ENCODE assay signal across 20 cellular contexts in the genomic region with DNA sequence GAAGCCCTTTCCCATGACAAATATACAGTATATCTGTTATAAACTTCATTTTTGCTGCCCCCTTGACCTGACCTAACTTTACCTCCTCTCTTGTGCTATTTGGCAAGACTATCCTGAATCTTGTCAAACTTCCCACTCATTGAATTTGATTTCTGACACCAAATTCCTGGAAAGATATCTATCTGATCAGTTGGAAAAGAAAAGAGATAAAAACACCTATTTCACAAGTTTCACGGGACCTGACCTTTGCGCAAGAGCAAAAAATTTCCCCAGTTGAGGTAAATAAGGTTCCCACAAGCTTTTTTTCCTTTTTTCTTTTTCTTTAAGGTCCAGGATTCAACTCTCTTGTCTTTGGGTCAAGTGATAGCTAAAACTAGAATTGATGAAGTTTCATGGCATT.
A peak's percentile ranks its signal among the peaks of the same experiment; 100 is the strongest.
DNase-seq lines count a peak whose midpoint lies in the region; ATAC-seq and TF ChIP-seq lines count a peak whose summit lies in the region.
"Had no signal": no experiment of that assay in that cellular context is flagged by ENCODE, and none has a peak within 500 bp of the region (broad histone marks: within the 10 kb centered on the region; RNA-seq: fewer than 3 reads in every experiment).

No MANE protein-coding gene starts in this region.

- ATAC-seq in GM23338 = no peak
- ATAC-seq in activated T-cell treated with anti-CD3 and anti-CD28 coated beads, Interleukin-2, amount 50 U/mL, for 72 hours (replicated peaks in 1 of 2) = no peak
- ATAC-seq: HCT116, Panc1 had no signal

- H3K4me3 Mint-ChIP-seq in GM23338 = no peak overlapping the region
- no peak overlapping the region for H3K4me3 Mint-ChIP-seq in activated T-cell treated with anti-CD3 and anti-CD28 coated beads, Interleukin-2, amount 50 U/mL, for 72 hours
- H3K4me3 Mint-ChIP-seq: CD8-positive, alpha-beta memory T cell had no signal

- H3K4me1 Mint-ChIP-seq in GM23338 = no peaks in the 10 kb centered on the region
- H3K4me1 Mint-ChIP-seq in activated T-cell treated with anti-CD3 and anti-CD28 coated beads, Interleukin-2, amount 50 U/mL, for 72 hours (ENCODE audit: low read depth) = peaks cover 14% of the 10 kb centered on the region

- no peaks in the 10 kb centered on the region for H4K20me1 ChIP-seq in BLaER1 treated with 17β-estradiol and CSF1 and Interleukin-3, amounts not matched to agents 10 nM and 100 nM
- no peaks in the 10 kb centered on the region for H4K20me1 ChIP-seq in GM23338 (replicated peaks; ENCODE audit: insufficient read depth)
- no peaks in the 10 kb centered on the region for H4K20me1 ChIP-seq in SU-DHL-6 (ENCODE audit: low read depth, low read length)

- peak overlapping the region in 9 of 11 experiments; percentile 28 to 98 (median 75); a peak in 17 of 22 replicates for H3K27ac ChIP-seq in BLaER1 treated with 17β-estradiol and CSF1 and Interleukin-3, amounts not matched to agents 10 nM and 100 nM
- H3K27ac ChIP-seq in GM23338 (ENCODE audit: low read depth) (no peak overlapping the region), SU-DHL-6 (ENCODE audit: low read depth, low read length) (peak overlapping the region; percentile 100)
- H3K27ac ChIP-seq: GM23248 had no signal

- H3K9me3 ChIP-seq in BLaER1 treated with 17β-estradiol and CSF1 and Interleukin-3, amounts not matched to agents 10 nM and 100 nM (replicated peaks in 1 of 11) = no peaks in the 10 kb centered on the region
- H3K9me3 ChIP-seq in SU-DHL-6 (ENCODE audit: insufficient read depth, low read length) = no peaks in the 10 kb centered on the region
- H3K9me3 ChIP-seq: BE2C had no signal

- H3K9me2 ChIP-seq in GM23338 (ENCODE audit: insufficient read depth) (peaks cover 3% of the 10 kb centered on the region), SU-DHL-6 (replicated peaks; ENCODE audit: insufficient read depth, low read length) (no peaks in the 10 kb centered on the region)

- H2AFZ ChIP-seq in GM23338 = no peak overlapping the region; the same call in 1 of the 2 replicates
- no peak overlapping the region for H2AFZ ChIP-seq in SU-DHL-6 (ENCODE audit: low read depth, low read length, severe bottlenecking)
- H2AFZ ChIP-seq: GM23248 had no signal

- H3K79me2 ChIP-seq in GM23338 (replicated peaks; ENCODE audit: insufficient read depth) (no peaks in the 10 kb centered on the region), SU-DHL-6 (ENCODE audit: insufficient read depth, low read length) (peaks cover 21% of the 10 kb centered on the region)

- H3K9ac ChIP-seq in BLaER1 treated with 17β-estradiol and CSF1 and Interleukin-3, amounts not matched to agents 10 nM and 100 nM = peak overlapping the region in 4 of 11 experiments; percentile 43 to 78 (median 60); a peak in 8 of 22 replicates
- H3K9ac ChIP-seq in SU-DHL-6 (ENCODE audit: low read length) = peak overlapping the region; percentile 66
- H3K9ac ChIP-seq: GM23248 had no signal

- peaks cover 71 to 100% (median 99%) of the 10 kb centered on the region in 10 experiments for H3K4me1 ChIP-seq in BLaER1 treated with 17β-estradiol and CSF1 and Interleukin-3, amounts not matched to agents 10 nM and 100 nM
- no peaks in the 10 kb centered on the region for H3K4me1 ChIP-seq in GM23338 (ENCODE audit: insufficient read depth)
- H3K4me1 ChIP-seq: BE2C had no signal

- H3K36me3 Mint-ChIP-seq in GM23338 (ENCODE audit: low read depth) = no peaks in the 10 kb centered on the region
- no peaks in the 10 kb centered on the region for H3K36me3 Mint-ChIP-seq in activated T-cell treated with anti-CD3 and anti-CD28 coated beads, Interleukin-2, amount 50 U/mL, for 72 hours (ENCODE audit: insufficient read depth in 2 of 2)
- H3K36me3 Mint-ChIP-seq: CD8-positive, alpha-beta memory T cell had no signal

- H3F3A ChIP-seq in GM23338 (replicated peaks; ENCODE audit: low read depth) (no peaks in the 10 kb centered on the region), SU-DHL-6 (ENCODE audit: insufficient read depth) (peaks cover 87% of the 10 kb centered on the region)

- H3K9me3 Mint-ChIP-seq in GM23338 = no peaks in the 10 kb centered on the region
- no peaks in the 10 kb centered on the region for H3K9me3 Mint-ChIP-seq in activated T-cell treated with anti-CD3 and anti-CD28 coated beads, Interleukin-2, amount 50 U/mL, for 72 hours
- H3K9me3 Mint-ChIP-seq: CD8-positive, alpha-beta memory T cell had no signal

- DNase-seq in GM23338 (ENCODE audit: low spot score) = no peak
- peak; percentile 61 for DNase-seq in renal cortical epithelial cell (ENCODE audit: low read depth)
- no peak for DNase-seq in COLO668 (lab: John Stamatoyannopoulos, UW; ENCODE audit: unreplicated experiment)
- DNase-seq in HuH-7.5 (ENCODE audit: low spot score) = no peak
- DNase-seq in activated T-cell treated with anti-CD3 and anti-CD28 coated beads, Interleukin-2, amount 50 U/mL, for 72 hours = no peak
- DNase-seq: BE2C; CD8-positive, alpha-beta memory T cell; DMS 273 treated with DMSO at 0.1 percent for 48 hours; GF-D8; GM23248; Kasumi-1; MV-4-11; NCI-H1417; NCI-H2029; NCI-H2171; NCI-H774 had no signal

- peak overlapping the region in 9 of 11 experiments; percentile 70 to 84 (median 80); a peak in 19 of 22 replicates for H3K4me2 ChIP-seq in BLaER1 treated with 17β-estradiol and CSF1 and Interleukin-3, amounts not matched to agents 10 nM and 100 nM
- H3K4me2 ChIP-seq in GM23338 (no peak overlapping the region), SU-DHL-6 (ENCODE audit: low read depth, low read length, poor library complexity, severe bottlenecking) (peak overlapping the region; percentile 89)

- H3K27ac Mint-ChIP-seq in GM23338 = 0 out of 2 replicates have a peak overlapping the region, but pooled peaks have one; percentile 13
- H3K27ac Mint-ChIP-seq in activated T-cell treated with anti-CD3 and anti-CD28 coated beads, Interleukin-2, amount 50 U/mL, for 72 hours = no peak overlapping the region
- H3K27ac Mint-ChIP-seq: CD8-positive, alpha-beta memory T cell had no signal

- TF ChIP-seq CTCF in GM23338 (conservative IDR thresholded peaks at IDR 0.05; ENCODE audit: low read depth in 2 of 2) = no peak
- TF ChIP-seq CTCF in SU-DHL-6 (IDR thresholded peaks at IDR 0.05; ENCODE audit: insufficient read depth, low read length, poor library complexity, severe bottlenecking) = no peak

- H3K27me3 Mint-ChIP-seq in GM23338 (ENCODE audit: insufficient read depth, low read depth, poor library complexity) = no peaks in the 10 kb centered on the region
- peaks cover 17% of the 10 kb centered on the region for H3K27me3 Mint-ChIP-seq in activated T-cell treated with anti-CD3 and anti-CD28 coated beads, Interleukin-2, amount 50 U/mL, for 72 hours (ENCODE audit: low read depth)

- H3K4me3 ChIP-seq in BLaER1 treated with 17β-estradiol and CSF1 and Interleukin-3, amounts not matched to agents 10 nM and 100 nM = no peak overlapping the region
- H3K4me3 ChIP-seq in GM23338 (no peak overlapping the region), SU-DHL-6 (ENCODE audit: insufficient read depth, low read length, poor library complexity, severe bottlenecking) (no peak overlapping the region)
- H3K4me3 ChIP-seq: GM23248 had no signal

- H3K36me3 ChIP-seq in BLaER1 treated with 17β-estradiol and CSF1 and Interleukin-3, amounts not matched to agents 10 nM and 100 nM = no peaks in the 10 kb centered on the region
- H3K36me3 ChIP-seq in GM23338 (ENCODE audit: insufficient read depth) (no peaks in the 10 kb centered on the region), SU-DHL-6 (ENCODE audit: low read length) (0 out of 2 replicates have a peak, but pooled peaks cover 1% of the 10 kb centered on the region)
- H3K36me3 ChIP-seq: BE2C had no signal

- no peaks in the 10 kb centered on the region for H3K27me3 ChIP-seq in BLaER1 treated with 17β-estradiol and CSF1 and Interleukin-3, amounts not matched to agents 10 nM and 100 nM
- H3K27me3 ChIP-seq in GM23338 (ENCODE audit: insufficient read depth) (no peaks in the 10 kb centered on the region), SU-DHL-6 (ENCODE audit: low read length) (no peaks in the 10 kb centered on the region)
- H3K27me3 ChIP-seq: BE2C had no signal

TF ChIP-seq in GM23338, 12 proteins besides CTCF, POLR2A, EP300 and RAD21:
- TF ChIP-seq CREB1 (CRISPR knock-in tag; IDR thresholded peaks at IDR 0.05; ENCODE audit: low read depth) (no peak), ZNF331 (CRISPR knock-in tag; IDR thresholded peaks at IDR 0.05; ENCODE audit: low read depth) (no peak), REST (IDR thresholded peaks at IDR 0.05; ENCODE audit: unreplicated experiment) (no peak), STAT1 (IDR thresholded peaks at IDR 0.05; ENCODE audit: unreplicated experiment) (no peak)
- TF ChIP-seq, protein P1, sequence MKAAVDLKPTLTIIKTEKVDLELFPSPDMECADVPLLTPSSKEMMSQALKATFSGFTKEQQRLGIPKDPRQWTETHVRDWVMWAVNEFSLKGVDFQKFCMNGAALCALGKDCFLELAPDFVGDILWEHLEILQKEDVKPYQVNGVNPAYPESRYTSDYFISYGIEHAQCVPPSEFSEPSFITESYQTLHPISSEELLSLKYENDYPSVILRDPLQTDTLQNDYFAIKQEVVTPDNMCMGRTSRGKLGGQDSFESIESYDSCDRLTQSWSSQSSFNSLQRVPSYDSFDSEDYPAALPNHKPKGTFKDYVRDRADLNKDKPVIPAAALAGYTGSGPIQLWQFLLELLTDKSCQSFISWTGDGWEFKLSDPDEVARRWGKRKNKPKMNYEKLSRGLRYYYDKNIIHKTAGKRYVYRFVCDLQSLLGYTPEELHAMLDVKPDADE (IDR thresholded peaks at IDR 0.05) = no peak
